In the genomic region with DNA sequence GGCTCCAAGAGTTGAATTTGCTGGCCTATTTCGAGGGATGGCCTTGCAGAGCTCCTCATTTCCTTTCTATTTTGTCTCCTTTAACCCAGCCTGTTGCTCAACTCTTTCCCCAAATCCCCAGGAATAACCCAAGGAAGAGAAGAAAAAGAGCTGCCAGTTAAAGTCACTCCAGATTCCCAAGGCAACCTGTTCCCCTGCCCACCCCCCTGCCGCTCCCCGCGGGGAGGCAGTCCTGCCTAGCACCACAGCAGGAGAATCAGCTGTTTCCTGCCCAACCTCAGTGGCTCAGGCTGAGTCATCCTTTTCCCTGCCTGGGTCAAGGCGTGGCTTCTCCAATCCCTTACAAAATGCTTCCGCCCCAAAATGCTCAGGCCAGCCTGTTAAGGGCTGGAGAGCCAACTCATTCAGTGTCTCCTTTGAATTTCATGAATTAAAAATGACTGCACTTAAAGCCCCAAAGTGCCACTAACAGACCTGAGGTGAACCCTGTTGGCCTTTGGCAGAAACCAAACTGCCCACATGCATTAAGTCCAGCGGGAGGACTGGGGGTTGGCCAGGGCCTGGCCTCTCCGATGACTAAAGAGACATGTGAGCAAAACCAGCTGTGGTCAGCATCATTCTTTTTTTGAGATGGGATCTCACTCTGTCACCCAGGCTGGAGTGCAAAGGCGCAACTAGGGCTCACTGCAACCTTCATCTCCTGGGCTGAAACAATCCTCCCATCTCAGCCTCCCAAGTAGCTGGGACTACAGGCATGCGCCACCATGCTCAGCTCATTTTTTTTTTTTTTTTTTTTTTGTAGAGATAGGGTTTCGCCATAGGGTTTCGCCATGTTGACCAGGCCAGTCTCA, we compare ENCODE assay signal across 8 cellular contexts.
DNase-seq lines count a peak whose midpoint lies in the region; ATAC-seq and TF ChIP-seq lines count a peak whose summit lies in the region.

No MANE protein-coding gene starts in this region.

- no peak overlapping the region for H3K4me3 ChIP-seq in testis

- no peaks in the 10 kb centered on the region for H3K36me3 ChIP-seq in testis (ENCODE audit: low read depth, missing control alignments)

- intact Hi-C loops in left colon (cut with DNase I, micrococcal nuclease), result no loop called here
- intact Hi-C loops in testis (cut with DNase I; ENCODE audit: low total_unique reads), result no loop called here

- TF ChIP-seq CTCF in chondrocyte (IDR thresholded peaks at IDR 0.05), result peak; percentile 59
- TF ChIP-seq CTCF in testis (IDR thresholded peaks at IDR 0.05), result no peak

- H3K27me3 ChIP-seq in testis, result no peaks in the 10 kb centered on the region

- DNase-seq in GOT3 (lab: John Stamatoyannopoulos, UW) (peak; percentile 60), NOMO-1 treated with dmso at 0.1 percent for 144 hours (lab: John Stamatoyannopoulos, UW; ENCODE audit: unreplicated experiment) (peak; percentile 73), chondrocyte (ENCODE audit: low spot score) (no peak), left colon (peak; percentile 75 to 92), testis (peak; percentile 22), SHP77 (lab: John Stamatoyannopoulos, UW) (no peak)
- DNase-seq in stimulated activated CD4-positive, alpha-beta T cell treated with anti-CD3 and anti-CD28 coated beads, Interleukin-4, amount 100 ng/mL, for 1 hour, result no peak

- H3K36me3 Mint-ChIP-seq in chondrocyte (ENCODE audit: low read depth), result no peaks in the 10 kb centered on the region

- H3K4me3 Mint-ChIP-seq in chondrocyte (ENCODE audit: unreplicated experiment), result peak overlapping the region; percentile 19

- TF ChIP-seq POLR2A in testis (IDR thresholded peaks at IDR 0.05), result no peak

- no peak overlapping the region for H3K27ac ChIP-seq in testis

- H3K4me1 ChIP-seq in testis, result no peaks in the 10 kb centered on the region

- ATAC-seq in left colon, result peak; percentile 83
- ATAC-seq in GM18909 (IDR thresholded peaks at IDR 0.05; ENCODE audit: poor library complexity, unreplicated experiment), result no peak

- H3K9me3 Mint-ChIP-seq in chondrocyte (ENCODE audit: low read depth), result no peaks in the 10 kb centered on the region

- H3K4me1 Mint-ChIP-seq in chondrocyte (ENCODE audit: low read depth), result peaks cover 3% of the 10 kb centered on the region

- H3K27ac Mint-ChIP-seq in chondrocyte (ENCODE audit: unreplicated experiment), result peak overlapping the region; percentile 93

- no peaks in the 10 kb centered on the region for H3K27me3 Mint-ChIP-seq in chondrocyte (ENCODE audit: low read depth)

- no peaks in the 10 kb centered on the region for H3K9me3 ChIP-seq in testis

- 62 to 68% methylated on average over 12 of the region's 12 CpGs for WGBS in testis, 2 donors

Comparison
In these comparisons a context has a peak if more than half of its experiments do, and no peak if none do; other contexts are left out.
1. DNase-seq: peak in GOT3 (single experiment), NOMO-1 treated with dmso at 0.1 percent for 144 hours (single experiment), left colon (2 of 2) and testis (single experiment); none in chondrocyte (single experiment), stimulated activated CD4-positive, alpha-beta T cell treated with anti-CD3 and anti-CD28 coated beads, Interleukin-4, amount 100 ng/mL, for 1 hour (single experiment) and SHP77 (0 of 2).